ENCODE assay signal across 1 cellular context in genomic region chr3:100400782-100401673, GRCh38.
A peak's percentile ranks its signal among the peaks of the same experiment; 100 is the strongest.
TF ChIP-seq lines count a peak whose summit lies in the region.

Gene LNP1, plus strand, starts transcription at chr3:100401539. Its CDS starts 28,191 bp downstream, at chr3:100429730.
Gene TOMM70, minus strand, starts transcription at chr3:100401089. Its CDS starts 140 bp downstream, at chr3:100400949.

TF ChIP-seq in HepG2, 621 proteins besides CTCF, POLR2A, EP300 and RAD21 (continued from another document and continues in another):
- TF ChIP-seq REST (IDR thresholded peaks at IDR 0.05; ENCODE audit: borderline replicate concordance in 1 of 2, low read depth in 1 of 2, low read length in 2 of 2) (no peak; a peak in 1 of 4 replicates), THAP9 (CRISPR knock-in tag; IDR thresholded peaks at IDR 0.05; ENCODE audit: borderline replicate concordance) (peak; percentile 90), KDM6A (CRISPR knock-in tag; IDR thresholded peaks at IDR 0.05; ENCODE audit: low read depth) (no peak), ZFP41 (CRISPR knock-in tag; IDR thresholded peaks at IDR 0.05; ENCODE audit: borderline replicate concordance) (peak; percentile 77; the same call in 1 of the 2 replicates), ZNF609 (CRISPR knock-in tag; IDR thresholded peaks at IDR 0.05; ENCODE audit: borderline replicate concordance) (peak; percentile 64; the same call in 1 of the 2 replicates), ONECUT2 (CRISPR knock-in tag; IDR thresholded peaks at IDR 0.05) (peak; percentile 72; the same call in 1 of the 2 replicates), ZNF713 (CRISPR knock-in tag; IDR thresholded peaks at IDR 0.05) (peak; percentile 70; the same call in 1 of the 2 replicates), MYC (CRISPR knock-in tag; IDR thresholded peaks at IDR 0.05; ENCODE audit: borderline replicate concordance) (peak; percentile 92), ZNF484 (CRISPR knock-in tag; IDR thresholded peaks at IDR 0.05; ENCODE audit: borderline replicate concordance, low read depth) (0 out of 2 replicates have a peak, but pooled peaks have one; percentile 48), ETV5 (CRISPR knock-in tag; IDR thresholded peaks at IDR 0.05; ENCODE audit: borderline replicate concordance) (peak; percentile 84), NFYB (CRISPR knock-in tag; IDR thresholded peaks at IDR 0.05) (peak; percentile 74), ZNF652 (CRISPR knock-in tag; IDR thresholded peaks at IDR 0.05; ENCODE audit: borderline replicate concordance, low read depth) (0 out of 2 replicates have a peak, but pooled peaks have one; percentile 22), JDP2 (CRISPR knock-in tag; IDR thresholded peaks at IDR 0.05; ENCODE audit: borderline replicate concordance) (no peak), ZNF629 (CRISPR knock-in tag; conservative IDR thresholded peaks at IDR 0.05) (0 out of 2 replicates have a peak, but pooled peaks have one; percentile 37), ZNF687 (CRISPR knock-in tag; IDR thresholded peaks at IDR 0.05) (peak; percentile 97), ZFY (CRISPR knock-in tag; IDR thresholded peaks at IDR 0.05) (peak; percentile 86), SMARCE1 (IDR thresholded peaks at IDR 0.05; ENCODE audit: borderline replicate concordance) (no peak), ZNF253 (CRISPR knock-in tag; IDR thresholded peaks at IDR 0.05; ENCODE audit: borderline replicate concordance) (0 out of 2 replicates have a peak, but pooled peaks have one; percentile 84), NKX3-1 (CRISPR knock-in tag; IDR thresholded peaks at IDR 0.05) (peak; percentile 48; the same call in 1 of the 2 replicates), ZNF800 (CRISPR knock-in tag; IDR thresholded peaks at IDR 0.05) (no peak; the same call in 1 of the 2 replicates), GPBP1L1 (CRISPR knock-in tag; IDR thresholded peaks at IDR 0.05) (no peak), TP53 (CRISPR knock-in tag; conservative IDR thresholded peaks at IDR 0.05) (peak; percentile 28; the same call in 1 of the 2 replicates), ZNF30 (CRISPR knock-in tag; IDR thresholded peaks at IDR 0.05) (no peak), DMTF1 (CRISPR knock-in tag; IDR thresholded peaks at IDR 0.05) (no peak), ZNF224 (CRISPR knock-in tag; IDR thresholded peaks at IDR 0.05) (peak; percentile 91), ZNF205 (CRISPR knock-in tag; IDR thresholded peaks at IDR 0.05) (no peak), PREB (CRISPR knock-in tag; IDR thresholded peaks at IDR 0.05) (no peak), THAP8 (CRISPR knock-in tag; IDR thresholded peaks at IDR 0.05; ENCODE audit: borderline replicate concordance) (peak; percentile 39; the same call in 1 of the 2 replicates), BCL6 (CRISPR knock-in tag; IDR thresholded peaks at IDR 0.05) (peak; percentile 14; the same call in 1 of the 2 replicates), ZSCAN21 (CRISPR knock-in tag; IDR thresholded peaks at IDR 0.05; ENCODE audit: borderline replicate concordance) (peak; percentile 66; the same call in 1 of the 2 replicates)
